ENCODE assay signal across 22 cellular contexts in the genomic region with DNA sequence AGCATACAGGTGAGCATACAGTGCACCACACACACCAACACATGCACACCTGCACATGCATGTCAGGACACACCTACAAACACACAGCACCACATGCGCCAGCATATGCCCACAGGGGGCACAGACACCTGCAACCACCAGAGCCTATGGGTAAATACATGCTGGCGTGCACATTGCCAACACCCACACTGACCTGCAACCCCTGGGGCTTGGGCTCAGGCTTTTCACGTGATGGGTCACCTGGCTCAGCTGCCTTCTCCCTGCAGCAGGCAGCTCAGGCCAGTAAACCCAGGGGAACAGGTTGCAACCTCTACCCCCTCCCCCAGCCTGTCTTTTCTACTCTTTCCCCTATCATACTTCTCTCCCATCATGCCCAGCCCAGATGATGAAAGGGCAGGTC. TPM values are rescaled to one million over a fixed set of nuclear protein-coding genes. Genes with fewer than 3 reads are reported as not detected.
A peak's percentile ranks its signal among the peaks of the same experiment; 100 is the strongest.
DNase-seq lines count a peak whose midpoint lies in the region; ATAC-seq and TF ChIP-seq lines count a peak whose summit lies in the region.
"Had no signal": no experiment of that assay in that cellular context is flagged by ENCODE, and none has a peak within 500 bp of the region (broad histone marks: within the 10 kb centered on the region; RNA-seq: fewer than 3 reads in every experiment).

No MANE protein-coding gene starts in this region.

- no peaks in the 10 kb centered on the region for H3K9me2 ChIP-seq in Loucy (replicated peaks; ENCODE audit: low read depth, low read length)

- DNase-seq in activated CD4-positive, alpha-beta T cell treated with anti-CD3 and anti-CD28 coated beads for 36 hours = peak; percentile 35
- no peak for DNase-seq in activated CD4-positive, alpha-beta T cell treated with anti-CD3 and anti-CD28 coated beads for 4 hours
- DNase-seq in activated T-helper 2 cell treated with anti-CD3 and anti-CD28 coated beads, Interferon-gamma antibody, Interleukin-2, Interleukin-4, amounts not matched to agents 10 μg/mL and 5 μg/mL and 100 μg/mL, durations not matched to agents 14 hours and 24 hours and 36 hours (ENCODE audit: low spot score) = no peak
- no peak for DNase-seq in natural killer cell treated with Interleukin-12 subunit alpha and Interleukin-12 subunit beta and Interleukin-15 and Interleukin-18, amount 100 ng/mL, for 72 hours (ENCODE audit: low spot score)
- DNase-seq in NCI-H2171 treated with DMSO at 0.1 percent for 48 hours (lab: John Stamatoyannopoulos, UW) = no peak
- DNase-seq: amniotic stem cell; dorsolateral prefrontal cortex; left ventricle myocardium inferior; MM.1S; mucosa of descending colon; NCI-H187 treated with DMSO at 0.1 percent for 48 hours; NCI-H446; occipital lobe; stimulated activated CD4-positive, alpha-beta T cell treated with anti-CD3 and anti-CD28 coated beads, Interleukin-15, amount 100 ng/mL, for 24 hours; stomach; upper lobe of right lung had no signal

- CTCF ChIA-PET in activated CD4-positive, alpha-beta T cell treated with anti-CD3 and anti-CD28 coated beads for 36 hours (lab: Charles Lee) = interaction anchor here (1.1 kb wide), 1 partner anchor 24 kb away, joined by 3 read pairs; no protein-coding TSS in a partner anchor

- peak overlapping the region; percentile 83 for H3K27ac Mint-ChIP-seq in activated CD4-positive, alpha-beta T cell treated with anti-CD3 and anti-CD28 coated beads for 36 hours
- no peak overlapping the region for H3K27ac Mint-ChIP-seq in activated T-helper 2 cell treated with anti-CD3 and anti-CD28 coated beads, Interferon-gamma antibody, Interleukin-2, Interleukin-4, amounts not matched to agents 10 μg/mL and 5 μg/mL and 100 μg/mL, durations not matched to agents 14 hours and 24 hours and 36 hours
- H3K27ac Mint-ChIP-seq in natural killer cell treated with Interleukin-12 subunit alpha and Interleukin-12 subunit beta and Interleukin-15 and Interleukin-18, amount 100 ng/mL, for 72 hours = peak overlapping the region; percentile 96 to 98
- H3K27ac Mint-ChIP-seq: WTC11 had no signal

- H3K4me1 Mint-ChIP-seq in activated CD4-positive, alpha-beta T cell treated with anti-CD3 and anti-CD28 coated beads for 36 hours = peaks cover 84% of the 10 kb centered on the region
- H3K4me1 Mint-ChIP-seq in activated T-helper 2 cell treated with anti-CD3 and anti-CD28 coated beads, Interferon-gamma antibody, Interleukin-2, Interleukin-4, amounts not matched to agents 10 μg/mL and 5 μg/mL and 100 μg/mL, durations not matched to agents 14 hours and 24 hours and 36 hours (ENCODE audit: low read depth) = peaks cover 57% of the 10 kb centered on the region
- H3K4me1 Mint-ChIP-seq in natural killer cell treated with Interleukin-12 subunit alpha and Interleukin-12 subunit beta and Interleukin-15 and Interleukin-18, amount 100 ng/mL, for 72 hours (ENCODE audit: low read depth in 2 of 2) = peaks cover 73 to 85% of the 10 kb centered on the region in 2 donors

- H3K9me3 ChIP-seq in Loucy (ENCODE audit: insufficient read depth, low read depth, low read length) = no peaks in the 10 kb centered on the region
- H3K9me3 ChIP-seq: left ventricle myocardium inferior, mucosa of descending colon, stomach, upper lobe of right lung had no signal

- POLR2A ChIA-PET in activated CD4-positive, alpha-beta T cell treated with anti-CD3 and anti-CD28 coated beads for 36 hours (lab: Charles Lee) = interaction anchor here (1.2 to 1.6 kb wide), 3 partner anchors 9 to 18 kb away, joined by 3 to 5 read pairs (median 4); no protein-coding TSS in a partner anchor

- H4K20me1 ChIP-seq in Loucy (ENCODE audit: insufficient read depth, low read length, poor library complexity, severe bottlenecking) = peaks cover 61% of the 10 kb centered on the region

- H2AFZ ChIP-seq in Loucy (ENCODE audit: low read length) = no peak overlapping the region

- peak overlapping the region; percentile 94 for H3K4me2 ChIP-seq in Loucy (ENCODE audit: low read depth, low read length, poor library complexity, severe bottlenecking)

- no peaks in the 10 kb centered on the region for H3K27me3 Mint-ChIP-seq in activated CD4-positive, alpha-beta T cell treated with anti-CD3 and anti-CD28 coated beads for 36 hours
- H3K27me3 Mint-ChIP-seq in activated T-helper 2 cell treated with anti-CD3 and anti-CD28 coated beads, Interferon-gamma antibody, Interleukin-2, Interleukin-4, amounts not matched to agents 10 μg/mL and 5 μg/mL and 100 μg/mL, durations not matched to agents 14 hours and 24 hours and 36 hours (ENCODE audit: low read depth) = no peaks in the 10 kb centered on the region
- H3K27me3 Mint-ChIP-seq in natural killer cell treated with Interleukin-12 subunit alpha and Interleukin-12 subunit beta and Interleukin-15 and Interleukin-18, amount 100 ng/mL, for 72 hours = no peaks in the 10 kb centered on the region

- H3K4me3 Mint-ChIP-seq in activated CD4-positive, alpha-beta T cell treated with anti-CD3 and anti-CD28 coated beads for 36 hours = peak overlapping the region; percentile 48
- peak overlapping the region; percentile 31 for H3K4me3 Mint-ChIP-seq in activated T-helper 2 cell treated with anti-CD3 and anti-CD28 coated beads, Interferon-gamma antibody, Interleukin-2, Interleukin-4, amounts not matched to agents 10 μg/mL and 5 μg/mL and 100 μg/mL, durations not matched to agents 14 hours and 24 hours and 36 hours (ENCODE audit: low read depth)
- peak overlapping the region; percentile 72 for H3K4me3 Mint-ChIP-seq in natural killer cell treated with Interleukin-12 subunit alpha and Interleukin-12 subunit beta and Interleukin-15 and Interleukin-18, amount 100 ng/mL, for 72 hours
- H3K4me3 Mint-ChIP-seq: WTC11 had no signal

- peak; percentile 28 for ATAC-seq in activated CD4-positive, alpha-beta T cell treated with anti-CD3 and anti-CD28 coated beads for 36 hours
- peak; percentile 25 to 40 for ATAC-seq in natural killer cell treated with Interleukin-12 subunit alpha and Interleukin-12 subunit beta and Interleukin-15 and Interleukin-18, amount 100 ng/mL, for 72 hours
- no peak for ATAC-seq in GM21515 (IDR thresholded peaks at IDR 0.05; ENCODE audit: unreplicated experiment)
- no peak for ATAC-seq in HG03378 (IDR thresholded peaks at IDR 0.05; ENCODE audit: unreplicated experiment)
- ATAC-seq: mucosa of descending colon, upper lobe of right lung, WTC11 had no signal

- H3K27me3 ChIP-seq in Loucy (ENCODE audit: insufficient read depth, low read length, poor library complexity, severe bottlenecking) = no peaks in the 10 kb centered on the region
- H3K27me3 ChIP-seq: cardiac muscle cell, dorsolateral prefrontal cortex, stomach, upper lobe of right lung had no signal

- TF ChIP-seq CTCF in Loucy (conservative IDR thresholded peaks at IDR 0.05; ENCODE audit: low read length) = no peak

- peaks cover 75% of the 10 kb centered on the region for H3K36me3 Mint-ChIP-seq in activated CD4-positive, alpha-beta T cell treated with anti-CD3 and anti-CD28 coated beads for 36 hours (ENCODE audit: low read depth)
- H3K36me3 Mint-ChIP-seq in activated T-helper 2 cell treated with anti-CD3 and anti-CD28 coated beads, Interferon-gamma antibody, Interleukin-2, Interleukin-4, amounts not matched to agents 10 μg/mL and 5 μg/mL and 100 μg/mL, durations not matched to agents 14 hours and 24 hours and 36 hours (ENCODE audit: low read depth) = peaks cover 92% of the 10 kb centered on the region
- peaks cover 28% of the 10 kb centered on the region for H3K36me3 Mint-ChIP-seq in natural killer cell treated with Interleukin-12 subunit alpha and Interleukin-12 subunit beta and Interleukin-15 and Interleukin-18, amount 100 ng/mL, for 72 hours
- H3K36me3 Mint-ChIP-seq: WTC11 had no signal

- no peaks in the 10 kb centered on the region for H3F3A ChIP-seq in Loucy (ENCODE audit: low read depth)

- no peaks in the 10 kb centered on the region for H3K9me3 Mint-ChIP-seq in activated CD4-positive, alpha-beta T cell treated with anti-CD3 and anti-CD28 coated beads for 36 hours (ENCODE audit: low read depth)
- no peaks in the 10 kb centered on the region for H3K9me3 Mint-ChIP-seq in activated T-helper 2 cell treated with anti-CD3 and anti-CD28 coated beads, Interferon-gamma antibody, Interleukin-2, Interleukin-4, amounts not matched to agents 10 μg/mL and 5 μg/mL and 100 μg/mL, durations not matched to agents 14 hours and 24 hours and 36 hours
- H3K9me3 Mint-ChIP-seq in natural killer cell treated with Interleukin-12 subunit alpha and Interleukin-12 subunit beta and Interleukin-15 and Interleukin-18, amount 100 ng/mL, for 72 hours = no peaks in the 10 kb centered on the region
- H3K9me3 Mint-ChIP-seq: WTC11 had no signal

- no peak overlapping the region for H3K9ac ChIP-seq in Loucy (ENCODE audit: low read depth, low read length, poor library complexity, severe bottlenecking)

- intact Hi-C loops in activated CD4-positive, alpha-beta T cell treated with anti-CD3 and anti-CD28 coated beads for 36 hours (cut with DNase I, micrococcal nuclease) = loop anchor here in 1 of 2 experiments (10.0 kb wide), 1 partner anchor 1875 kb away; the partner anchor contains the start of gene MGST3
- intact Hi-C loops in activated T-helper 2 cell treated with anti-CD3 and anti-CD28 coated beads, Interferon-gamma antibody, Interleukin-2, Interleukin-4, amounts not matched to agents 10 μg/mL and 5 μg/mL and 100 μg/mL, durations not matched to agents 14 hours and 24 hours and 36 hours (cut with micrococcal nuclease) = no loop called here

- H3K79me2 ChIP-seq in Loucy (ENCODE audit: insufficient read depth, low read length) = peaks cover 100% of the 10 kb centered on the region

- H3K4me3 ChIP-seq in Loucy (ENCODE audit: low read length, poor library complexity, severe bottlenecking) = peak overlapping the region; percentile 48
- H3K4me3 ChIP-seq: cardiac muscle cell, dorsolateral prefrontal cortex, left ventricle myocardium inferior, mucosa of descending colon, stomach, upper lobe of right lung had no signal

- peaks cover 22% of the 10 kb centered on the region; the same call in 1 of the 2 replicates for H3K36me3 ChIP-seq in Loucy (ENCODE audit: insufficient read depth, low read length)
- H3K36me3 ChIP-seq: cardiac muscle cell, left ventricle myocardium inferior, stomach, upper lobe of right lung had no signal

- peaks cover 51% of the 10 kb centered on the region for H3K4me1 ChIP-seq in Loucy (ENCODE audit: insufficient read depth, low read length, poor library complexity, severe bottlenecking)
- H3K4me1 ChIP-seq: left ventricle myocardium inferior, upper lobe of right lung had no signal

RNA-seq across cellular contexts. Expression of gene CD247, which starts 8.1 kb away (rescaled TPM):
- 100 to 1,000 TPM; 149 TPM for total RNA-seq in activated CD4-positive, alpha-beta T cell treated with anti-CD3 and anti-CD28 coated beads for 36 hours
- total RNA-seq in activated T-helper 2 cell treated with anti-CD3 and anti-CD28 coated beads, Interferon-gamma antibody, Interleukin-2, Interleukin-4, amounts not matched to agents 10 μg/mL and 5 μg/mL and 100 μg/mL, durations not matched to agents 14 hours and 24 hours and 36 hours = 193 and 196 TPM in 2 replicates
- total RNA-seq in natural killer cell treated with Interleukin-12 subunit alpha and Interleukin-12 subunit beta and Interleukin-15 and Interleukin-18, amount 100 ng/mL, for 72 hours = 100 to 1,000 TPM; 169 to 384 TPM
- total RNA-seq: H4 had no signal

RNA-seq across cellular contexts. Expression of gene CREG1, which starts 43.3 kb away (rescaled TPM):
- 1 to 10 TPM; 8.8 to 9.4 TPM for total RNA-seq in activated CD4-positive, alpha-beta T cell treated with anti-CD3 and anti-CD28 coated beads for 36 hours
- 13.8 and 15.6 TPM in 2 replicates for total RNA-seq in activated T-helper 2 cell treated with anti-CD3 and anti-CD28 coated beads, Interferon-gamma antibody, Interleukin-2, Interleukin-4, amounts not matched to agents 10 μg/mL and 5 μg/mL and 100 μg/mL, durations not matched to agents 14 hours and 24 hours and 36 hours
- 10 to 100 TPM; 15.8 to 16.2 TPM for total RNA-seq in natural killer cell treated with Interleukin-12 subunit alpha and Interleukin-12 subunit beta and Interleukin-15 and Interleukin-18, amount 100 ng/mL, for 72 hours

Comparison
In these comparisons a context has a peak if more than half of its experiments do, and no peak if none do; other contexts are left out.
1. ATAC-seq: peak in activated CD4-positive, alpha-beta T cell treated with anti-CD3 and anti-CD28 coated beads for 36 hours (single experiment) and natural killer cell treated with Interleukin-12 subunit alpha and Interleukin-12 subunit beta and Interleukin-15 and Interleukin-18, amount 100 ng/mL, for 72 hours (2 of 2); none in GM21515 (single experiment) and HG03378 (single experiment).
2. Peak in every context shown above with its lines, with median percentiles within 50 percentile points of each other: H3K4me3 Mint-ChIP-seq.